ENCODE assay signal across 8 cellular contexts in genomic region chr14:61568572-61569011, GRCh38.
DNase-seq lines count a peak whose midpoint lies in the region; ATAC-seq and TF ChIP-seq lines count a peak whose summit lies in the region.

No MANE protein-coding gene starts in this region.

- peak; percentile 71 for ATAC-seq in HG03060 (IDR thresholded peaks at IDR 0.05; ENCODE audit: low read depth, unreplicated experiment)
- peak; percentile 86 for ATAC-seq in left colon

- peak; percentile 34 for DNase-seq in NCI-H1436 (lab: John Stamatoyannopoulos, UW)
- DNase-seq in NCI-H1436 treated with DMSO at 0.1 percent for 48 hours (lab: John Stamatoyannopoulos, UW) = no peak
- DNase-seq in RPMI8226 = peak; percentile 52
- peak in 1 of 2 donors; percentile 67 for DNase-seq in ascending aorta (ENCODE audit: low spot score in 2 of 2)
- peak in 1 of 2 donors; percentile 73 for DNase-seq in left colon
- peak; percentile 21 for DNase-seq in stimulated activated CD8-positive, alpha-beta memory T cell treated with anti-CD3 and anti-CD28 coated beads, Interleukin-4, amount 100 ng/mL, for 24 hours (ENCODE audit: low read depth)
- DNase-seq in HAP-1 (ENCODE audit: low spot score in 2 of 2) = no peak

- intact Hi-C loops in ascending aorta (cut with DNase I) = no loop called here
- intact Hi-C loops in left colon (cut with DNase I, micrococcal nuclease) = no loop called here

- TF ChIP-seq CTCF in ascending aorta (IDR thresholded peaks at IDR 0.05) = no peak

- no peaks in the 10 kb centered on the region for H3K9me3 ChIP-seq in ascending aorta
- no peaks in the 10 kb centered on the region for H3K9me3 ChIP-seq in HAP-1

- peaks cover 4 to 12% of the 10 kb centered on the region in 2 donors for H3K4me1 ChIP-seq in ascending aorta
- H3K4me1 ChIP-seq in HAP-1 = no peaks in the 10 kb centered on the region

- peak overlapping the region in 1 of 2 donors; percentile 22 for H3K27ac ChIP-seq in ascending aorta

- H3K4me3 ChIP-seq in ascending aorta (peak overlapping the region; percentile 21 to 45), HAP-1 (no peak overlapping the region)

- H3K27me3 ChIP-seq in ascending aorta (no peaks in the 10 kb centered on the region), HAP-1 (ENCODE audit: low read depth) (peaks cover 42% of the 10 kb centered on the region)

- no peaks in the 10 kb centered on the region for H3K36me3 ChIP-seq in ascending aorta
- no peaks in the 10 kb centered on the region for H3K36me3 ChIP-seq in HAP-1 (replicated peaks)

- in situ Hi-C loops in HAP-1 (cut with MboI; ENCODE audit: low sequenced_read_pairs) = no loop called here

Comparison
In these comparisons a context has a peak if more than half of its experiments do, and no peak if none do; other contexts are left out.
1. DNase-seq: peak in NCI-H1436 (single experiment), RPMI8226 (single experiment) and stimulated activated CD8-positive, alpha-beta memory T cell treated with anti-CD3 and anti-CD28 coated beads, Interleukin-4, amount 100 ng/mL, for 24 hours (single experiment); none in NCI-H1436 treated with DMSO at 0.1 percent for 48 hours (single experiment) and HAP-1 (0 of 2).